In genomic region chr9:114037961-114038723, GRCh38 we compare ENCODE assay signal across 13 cellular contexts. TPM values are rescaled to one million over a fixed set of nuclear protein-coding genes. Genes with fewer than 3 reads are reported as not detected.
DNase-seq lines count a peak whose midpoint lies in the region; ATAC-seq and TF ChIP-seq lines count a peak whose summit lies in the region.
"Had no signal": no experiment of that assay in that cellular context is flagged by ENCODE, and none has a peak within 500 bp of the region (broad histone marks: within the 10 kb centered on the region; RNA-seq: fewer than 3 reads in every experiment).

No MANE protein-coding gene starts in this region.

- ATAC-seq in aorta (ENCODE audit: low FRiP score): no peak
- ATAC-seq in GM19397 (IDR thresholded peaks at IDR 0.05; ENCODE audit: unreplicated experiment): no peak
- ATAC-seq: CD8-positive, alpha-beta T cell; HCT116 had no signal

- H3K4me3 Mint-ChIP-seq in osteocyte (ENCODE audit: unreplicated experiment): no peak overlapping the region
- H3K4me3 Mint-ChIP-seq: CD8-positive, alpha-beta T cell had no signal

- H3K36me3 ChIP-seq in aorta (ENCODE audit: control insufficient read depth in 1 of 2, insufficient read depth in 2 of 2, low read length in 1 of 2): peaks cover 0 to 6% of the 10 kb centered on the region in 2 donors

- H3K4me1 ChIP-seq in aorta (ENCODE audit: control insufficient read depth in 1 of 2, insufficient read depth in 2 of 2, low read length in 2 of 2): no peaks in the 10 kb centered on the region

- intact Hi-C loops in aorta (cut with DNase I): no loop called here

- no peaks in the 10 kb centered on the region for H3K27me3 ChIP-seq in aorta (ENCODE audit: control insufficient read depth in 1 of 2, insufficient read depth in 2 of 2, low read length in 1 of 2)
- H3K27me3 ChIP-seq: brain microvascular endothelial cell had no signal

- TF ChIP-seq CTCF in osteocyte (IDR thresholded peaks at IDR 0.05) (no peak), GM10266 (IDR thresholded peaks at IDR 0.05; ENCODE audit: control insufficient read depth, insufficient read depth, low read depth, missing control alignments) (no peak)

- no peak overlapping the region for H3K27ac Mint-ChIP-seq in osteocyte (ENCODE audit: unreplicated experiment)
- H3K27ac Mint-ChIP-seq: CD8-positive, alpha-beta T cell had no signal

- H3K4me3 ChIP-seq in aorta (ENCODE audit: low read length in 2 of 2): no peak overlapping the region

- H3K9me3 Mint-ChIP-seq in osteocyte (ENCODE audit: unreplicated experiment): no peaks in the 10 kb centered on the region
- H3K9me3 Mint-ChIP-seq: CD8-positive, alpha-beta T cell had no signal

- H3K4me1 Mint-ChIP-seq in osteocyte (ENCODE audit: unreplicated experiment): peaks cover under 1% of the 10 kb centered on the region

- no peaks in the 10 kb centered on the region for H3K27me3 Mint-ChIP-seq in osteocyte (ENCODE audit: unreplicated experiment)

- H3K36me3 Mint-ChIP-seq in osteocyte (ENCODE audit: unreplicated experiment): peaks cover 46% of the 10 kb centered on the region
- H3K36me3 Mint-ChIP-seq: CD8-positive, alpha-beta T cell had no signal

- DNase-seq in D341Med (ENCODE audit: low spot score): peak; percentile 89
- peak; percentile 23 for DNase-seq in NCI-H1048 (lab: John Stamatoyannopoulos, UW)
- peak; percentile 46 for DNase-seq in glomerular visceral epithelial cell (ENCODE audit: extremely low spot score)
- peak; percentile 66 for DNase-seq in osteocyte (ENCODE audit: extremely low spot score, unreplicated experiment)
- no peak for DNase-seq in aorta
- no peak for DNase-seq in germinal center (ENCODE audit: low spot score)
- DNase-seq in GM10266 (ENCODE audit: extremely low spot score): no peak
- DNase-seq: brain microvascular endothelial cell, NCI-H2107 had no signal

- no peak overlapping the region for H3K27ac ChIP-seq in aorta (ENCODE audit: low read depth in 1 of 2, low read length in 2 of 2)
- H3K27ac ChIP-seq: brain microvascular endothelial cell, epithelial cell of prostate had no signal

- no peaks in the 10 kb centered on the region for H3K9me3 ChIP-seq in aorta (ENCODE audit: control insufficient read depth, low read length)

- 87 to 88% methylated on average over 19 of the region's 19 CpGs for WGBS in aorta, 2 donors

RNA-seq across cellular contexts. Expression of gene AMBP, which starts 40.0 kb away (rescaled TPM):
- total RNA-seq in osteocyte: not detected in 2 replicates
- total RNA-seq in aorta: not detected
- under 1 TPM in 1 of 2 donors, not detected in 1; 0.50 TPM for polyA plus RNA-seq in aorta
- total RNA-seq: CD8-positive, alpha-beta T cell had no signal

Comparison
In these comparisons a context has a peak if more than half of its experiments do, and no peak if none do; other contexts are left out.
1. DNase-seq: peak in D341Med (single experiment), NCI-H1048 (single experiment), glomerular visceral epithelial cell (single experiment) and osteocyte (single experiment); none in aorta (0 of 2), germinal center (single experiment) and GM10266 (single experiment).